Comparison of ENCODE assay signal across 1 cellular context in the genomic region with DNA sequence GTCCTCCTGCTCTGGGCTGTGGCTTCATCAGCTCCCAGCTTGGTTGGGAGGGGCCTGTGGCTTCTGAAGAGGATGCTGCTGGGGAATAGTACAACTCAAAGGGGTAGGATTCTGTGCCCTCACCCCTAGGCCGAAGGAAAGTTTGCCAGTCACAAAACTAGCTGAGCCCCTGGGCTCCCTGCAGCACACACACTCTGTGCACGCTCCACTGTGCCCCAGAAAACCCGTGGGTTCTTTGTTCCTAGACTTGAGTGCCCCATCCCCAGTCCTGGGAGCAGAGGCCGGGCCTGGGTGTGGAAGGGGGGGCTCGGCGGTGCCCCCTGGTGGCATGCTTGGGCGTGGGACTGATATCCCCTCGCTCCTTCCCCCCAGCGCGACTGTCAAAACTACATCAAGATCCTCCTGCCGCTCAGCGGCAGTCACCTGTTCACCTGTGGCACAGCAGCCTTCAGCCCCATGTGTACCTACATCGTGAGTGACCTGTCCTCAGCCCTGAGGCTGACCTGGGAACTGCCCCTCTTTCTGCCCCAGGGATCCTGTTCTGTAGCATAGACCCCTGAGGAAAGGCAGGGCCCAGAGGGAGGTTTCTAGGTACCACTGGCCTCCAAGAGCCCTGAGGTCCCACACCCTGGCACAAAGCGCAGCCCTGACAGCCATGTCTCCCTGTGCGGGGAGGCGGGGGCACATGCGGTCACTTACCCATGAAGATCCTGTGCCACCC.
TF ChIP-seq lines count a peak whose summit lies in the region.

No MANE protein-coding gene starts in this region.

TF ChIP-seq in GM23338, 12 proteins besides CTCF, POLR2A, EP300 and RAD21 (continued from another document):
- TF ChIP-seq, protein P1, sequence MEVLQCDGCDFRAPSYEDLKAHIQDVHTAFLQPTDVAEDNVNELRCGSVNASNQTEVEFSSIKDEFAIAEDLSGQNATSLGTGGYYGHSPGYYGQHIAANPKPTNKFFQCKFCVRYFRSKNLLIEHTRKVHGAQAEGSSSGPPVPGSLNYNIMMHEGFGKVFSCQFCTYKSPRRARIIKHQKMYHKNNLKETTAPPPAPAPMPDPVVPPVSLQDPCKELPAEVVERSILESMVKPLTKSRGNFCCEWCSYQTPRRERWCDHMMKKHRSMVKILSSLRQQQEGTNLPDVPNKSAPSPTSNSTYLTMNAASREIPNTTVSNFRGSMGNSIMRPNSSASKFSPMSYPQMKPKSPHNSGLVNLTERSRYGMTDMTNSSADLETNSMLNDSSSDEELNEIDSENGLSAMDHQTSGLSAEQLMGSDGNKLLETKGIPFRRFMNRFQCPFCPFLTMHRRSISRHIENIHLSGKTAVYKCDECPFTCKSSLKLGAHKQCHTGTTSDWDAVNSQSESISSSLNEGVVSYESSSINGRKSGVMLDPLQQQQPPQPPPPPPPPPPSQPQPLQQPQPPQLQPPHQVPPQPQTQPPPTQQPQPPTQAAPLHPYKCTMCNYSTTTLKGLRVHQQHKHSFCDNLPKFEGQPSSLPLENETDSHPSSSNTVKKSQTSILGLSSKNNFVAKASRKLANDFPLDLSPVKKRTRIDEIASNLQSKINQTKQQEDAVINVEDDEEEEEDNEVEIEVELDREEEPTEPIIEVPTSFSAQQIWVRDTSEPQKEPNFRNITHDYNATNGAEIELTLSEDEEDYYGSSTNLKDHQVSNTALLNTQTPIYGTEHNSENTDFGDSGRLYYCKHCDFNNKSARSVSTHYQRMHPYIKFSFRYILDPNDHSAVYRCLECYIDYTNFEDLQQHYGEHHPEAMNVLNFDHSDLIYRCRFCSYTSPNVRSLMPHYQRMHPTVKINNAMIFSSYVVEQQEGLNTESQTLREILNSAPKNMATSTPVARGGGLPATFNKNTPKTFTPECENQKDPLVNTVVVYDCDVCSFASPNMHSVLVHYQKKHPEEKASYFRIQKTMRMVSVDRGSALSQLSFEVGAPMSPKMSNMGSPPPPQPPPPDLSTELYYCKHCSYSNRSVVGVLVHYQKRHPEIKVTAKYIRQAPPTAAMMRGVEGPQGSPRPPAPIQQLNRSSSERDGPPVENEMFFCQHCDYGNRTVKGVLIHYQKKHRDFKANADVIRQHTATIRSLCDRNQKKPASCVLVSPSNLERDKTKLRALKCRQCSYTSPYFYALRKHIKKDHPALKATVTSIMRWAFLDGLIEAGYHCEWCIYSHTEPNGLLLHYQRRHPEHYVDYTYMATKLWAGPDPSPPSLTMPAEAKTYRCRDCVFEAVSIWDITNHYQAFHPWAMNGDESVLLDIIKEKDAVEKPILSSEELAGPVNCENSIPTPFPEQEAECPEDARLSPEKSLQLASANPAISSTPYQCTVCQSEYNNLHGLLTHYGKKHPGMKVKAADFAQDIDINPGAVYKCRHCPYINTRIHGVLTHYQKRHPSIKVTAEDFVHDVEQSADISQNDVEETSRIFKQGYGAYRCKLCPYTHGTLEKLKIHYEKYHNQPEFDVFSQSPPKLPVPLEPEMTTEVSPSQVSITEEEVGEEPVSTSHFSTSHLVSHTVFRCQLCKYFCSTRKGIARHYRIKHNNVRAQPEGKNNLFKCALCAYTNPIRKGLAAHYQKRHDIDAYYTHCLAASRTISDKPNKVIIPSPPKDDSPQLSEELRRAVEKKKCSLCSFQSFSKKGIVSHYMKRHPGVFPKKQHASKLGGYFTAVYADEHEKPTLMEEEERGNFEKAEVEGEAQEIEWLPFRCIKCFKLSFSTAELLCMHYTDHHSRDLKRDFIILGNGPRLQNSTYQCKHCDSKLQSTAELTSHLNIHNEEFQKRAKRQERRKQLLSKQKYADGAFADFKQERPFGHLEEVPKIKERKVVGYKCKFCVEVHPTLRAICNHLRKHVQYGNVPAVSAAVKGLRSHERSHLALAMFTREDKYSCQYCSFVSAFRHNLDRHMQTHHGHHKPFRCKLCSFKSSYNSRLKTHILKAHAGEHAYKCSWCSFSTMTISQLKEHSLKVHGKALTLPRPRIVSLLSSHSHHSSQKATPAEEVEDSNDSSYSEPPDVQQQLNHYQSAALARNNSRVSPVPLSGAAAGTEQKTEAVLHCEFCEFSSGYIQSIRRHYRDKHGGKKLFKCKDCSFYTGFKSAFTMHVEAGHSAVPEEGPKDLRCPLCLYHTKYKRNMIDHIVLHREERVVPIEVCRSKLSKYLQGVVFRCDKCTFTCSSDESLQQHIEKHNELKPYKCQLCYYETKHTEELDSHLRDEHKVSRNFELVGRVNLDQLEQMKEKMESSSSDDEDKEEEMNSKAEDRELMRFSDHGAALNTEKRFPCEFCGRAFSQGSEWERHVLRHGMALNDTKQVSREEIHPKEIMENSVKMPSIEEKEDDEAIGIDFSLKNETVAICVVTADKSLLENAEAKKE (CRISPR knock-in tag; IDR thresholded peaks at IDR 0.05) = no peak
- no peak for TF ChIP-seq POLR2AphosphoS5 (IDR thresholded peaks at IDR 0.05; ENCODE audit: low read depth)
TF ChIP-seq in GM23338: peak in this region for 0.
